ENCODE assay signal across 9 cellular contexts in the genomic region with DNA sequence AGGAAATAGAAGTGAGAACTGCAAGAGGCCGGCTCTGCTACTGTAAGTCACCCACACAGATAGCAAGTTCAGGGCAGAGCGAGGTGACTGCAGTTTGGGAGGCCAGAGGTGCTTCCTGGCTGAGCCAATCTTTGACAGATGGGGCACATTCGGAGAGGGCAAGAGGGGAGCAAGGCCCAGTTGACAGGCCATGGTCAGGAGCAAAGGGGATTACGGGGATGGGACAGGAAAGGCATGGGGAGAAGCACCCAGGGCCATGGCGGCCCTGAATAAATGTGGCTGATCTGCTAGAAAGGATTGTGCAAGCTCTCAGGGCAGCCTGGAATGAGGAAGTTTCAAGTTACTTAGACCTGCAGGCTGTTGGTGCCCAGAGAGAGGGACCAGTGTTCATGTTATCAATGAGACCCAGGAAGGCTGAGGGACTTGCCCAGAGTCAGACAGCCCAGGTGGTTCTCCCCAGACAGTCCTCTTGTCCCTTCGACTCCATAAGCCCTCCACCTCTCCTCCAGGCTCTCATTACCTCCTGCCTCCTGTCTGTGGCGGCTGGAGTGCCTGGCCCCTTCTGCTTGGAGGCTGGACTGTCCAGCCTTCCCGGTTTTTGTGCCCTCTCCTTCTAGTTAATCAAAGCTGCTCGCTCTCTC.
A peak's percentile ranks its signal among the peaks of the same experiment; 100 is the strongest.
DNase-seq lines count a peak whose midpoint lies in the region; TF ChIP-seq lines count a peak whose summit lies in the region.
"Had no signal": no experiment of that assay in that cellular context is flagged by ENCODE, and none has a peak within 500 bp of the region (broad histone marks: within the 10 kb centered on the region; RNA-seq: fewer than 3 reads in every experiment).

No MANE protein-coding gene starts in this region.

- peaks cover 24% of the 10 kb centered on the region for H3K4me1 Mint-ChIP-seq in neural progenitor cell
- H3K4me1 Mint-ChIP-seq: memory B cell had no signal

- H3K9me3 Mint-ChIP-seq in neural progenitor cell, result peaks cover 4% of the 10 kb centered on the region

- intact Hi-C loops in dorsolateral prefrontal cortex (cut with DNase I), result loop anchor here in 1 of 2 donors (2.0 to 10.0 kb wide), 3 partner anchors 45 to 627 kb away; no protein-coding TSS in a partner anchor

- H2AFZ ChIP-seq in neural progenitor cell (replicated peaks), result no peak overlapping the region

- peaks cover 3% of the 10 kb centered on the region for H3F3A ChIP-seq in neural progenitor cell (ENCODE audit: low read depth)

- TF ChIP-seq CTCF in dorsolateral prefrontal cortex (IDR thresholded peaks at IDR 0.05 in 54 of 56, conservative IDR thresholded peaks at IDR 0.05 in 2 of 56; ENCODE audit: low read depth in 1 of 56, partially characterized antibody in 56 of 56) (no peak), neural progenitor cell (IDR thresholded peaks at IDR 0.05) (no peak)

- H3K79me2 ChIP-seq in neural progenitor cell (ENCODE audit: low read depth), result no peaks in the 10 kb centered on the region

- H3K4me3 ChIP-seq in dorsolateral prefrontal cortex (peak overlapping the region in 6 of 59 donors; percentile 3 to 15 (median 12)), neural progenitor cell (no peak overlapping the region)

- DNase-seq in DMS153 treated with DMSO at 0.1 percent for 48 hours (lab: John Stamatoyannopoulos, UW; ENCODE audit: unreplicated experiment) (peak; percentile 18), NCI-H2196 (lab: John Stamatoyannopoulos, UW; ENCODE audit: unreplicated experiment) (peak; percentile 52), dorsolateral prefrontal cortex (peak in 2 of 10 donors; percentile 8 to 34), neural progenitor cell (ENCODE audit: low spot score) (peak; percentile 29), foreskin melanocyte (no peak), NCI-H748 (lab: John Stamatoyannopoulos, UW; ENCODE audit: unreplicated experiment) (no peak), RPMI8226 (no peak)
- no peak for DNase-seq in central memory CD4-positive, alpha-beta T cell

- H3K4me3 Mint-ChIP-seq in neural progenitor cell, result no peak overlapping the region
- H3K4me3 Mint-ChIP-seq: memory B cell had no signal

- H3K27ac ChIP-seq in dorsolateral prefrontal cortex (peak overlapping the region in 42 of 59 donors; percentile 0 to 74 (median 48)), neural progenitor cell (no peak overlapping the region)

- peaks cover 5% of the 10 kb centered on the region for H3K4me1 ChIP-seq in neural progenitor cell

- H3K27ac Mint-ChIP-seq in neural progenitor cell, result peak overlapping the region; percentile 23

- no peak overlapping the region for H3K4me2 ChIP-seq in neural progenitor cell

- H3K27me3 ChIP-seq in dorsolateral prefrontal cortex (no peaks in the 10 kb centered on the region), neural progenitor cell (no peaks in the 10 kb centered on the region)

- no peaks in the 10 kb centered on the region for H3K27me3 Mint-ChIP-seq in neural progenitor cell (ENCODE audit: insufficient read depth, low read depth)

- no peaks in the 10 kb centered on the region for H3K9me3 ChIP-seq in neural progenitor cell (ENCODE audit: low read depth)

- H3K36me3 ChIP-seq in neural progenitor cell, result no peaks in the 10 kb centered on the region

- H3K36me3 Mint-ChIP-seq in neural progenitor cell, result peaks cover 10% of the 10 kb centered on the region

- no peak overlapping the region for H3K9ac ChIP-seq in neural progenitor cell

- H4K20me1 ChIP-seq in neural progenitor cell (ENCODE audit: low read depth), result no peaks in the 10 kb centered on the region

Comparison
In these comparisons a context has a peak if more than half of its experiments do, and no peak if none do; other contexts are left out.
1. DNase-seq: peak in DMS153 treated with DMSO at 0.1 percent for 48 hours (single experiment), NCI-H2196 (single experiment) and neural progenitor cell (single experiment); none in foreskin melanocyte (single experiment), central memory CD4-positive, alpha-beta T cell (single experiment), NCI-H748 (single experiment) and RPMI8226 (single experiment).